ENCODE assay signal across 29 cellular contexts in genomic region chr21:36987845-36988244, GRCh38. TPM values are rescaled to one million over a fixed set of nuclear protein-coding genes. Genes with fewer than 3 reads are reported as not detected.
DNase-seq lines count a peak whose midpoint lies in the region; ATAC-seq, FAIRE-seq and TF ChIP-seq lines count a peak whose summit lies in the region.
"Had no signal": no experiment of that assay in that cellular context is flagged by ENCODE, and none has a peak within 500 bp of the region (broad histone marks: within the 10 kb centered on the region; RNA-seq: fewer than 3 reads in every experiment).

No MANE protein-coding gene starts in this region.

- ATAC-seq in A549 (no peak), GM21717 (IDR thresholded peaks at IDR 0.05; ENCODE audit: unreplicated experiment) (no peak)
- ATAC-seq: activated T-cell treated with anti-CD3 and anti-CD28 coated beads, Interleukin-2, amount 50 U/mL, for 4 hours; GM23338; lower lobe of right lung; Panc1; stimulated activated naive B cell treated with anti-CD40 and anti-IgM and Interleukin-4, amounts not matched to agents 10 μg/mL and 1 μg/mL and 100 μg/mL, for 72 hours had no signal

- no peak overlapping the region for H3K18ac ChIP-seq in mesenchymal stem cell (ENCODE audit: low read depth in 1 of 2, low read length in 2 of 2)

- no peaks in the 10 kb centered on the region for H3K79me2 ChIP-seq in PC-9 (ENCODE audit: low read depth)

- no peak overlapping the region for H4K8ac ChIP-seq in mesenchymal stem cell (ENCODE audit: low read length)

- H3K4ac ChIP-seq in mesenchymal stem cell (ENCODE audit: low read depth in 1 of 2, low read length in 2 of 2) = no peak overlapping the region

- no peak overlapping the region for H2AK5ac ChIP-seq in mesenchymal stem cell (ENCODE audit: low read length, severe bottlenecking)

- no peak for TF ChIP-seq RAD21 in A549 (conservative IDR thresholded peaks at IDR 0.05 in 1 of 2, IDR thresholded peaks at IDR 0.05 in 1 of 2)

- no TSS peak for BruUV-seq in PC-9 (replicated peaks; lab: Mats Ljungman, UMichigan)

- no peak overlapping the region for H2AFZ ChIP-seq in PC-9
- H2AFZ ChIP-seq in mesenchymal stem cell (ENCODE audit: low read depth, low read length) = no peak overlapping the region
- H2AFZ ChIP-seq: GM23338 had no signal

- intact Hi-C loops in PC-9 (cut with micrococcal nuclease; ENCODE audit: unreplicated experiment) = loop anchor here (2.0 kb wide), 1 partner anchor 21 kb away; the partner anchor contains the start of gene HLCS

- H4K20me1 ChIP-seq in PC-9 (ENCODE audit: insufficient read depth) = no peaks in the 10 kb centered on the region

- H2BK12ac ChIP-seq in mesenchymal stem cell (ENCODE audit: low read length in 2 of 2) = no peak overlapping the region

- H3K9me2 ChIP-seq in PC-9 (ENCODE audit: insufficient read depth) = no peaks in the 10 kb centered on the region

- no peak for FAIRE-seq in A549 (lab: Jason Lieb, UNC)
- FAIRE-seq: bronchial epithelial cell, endometrium, keratinocyte had no signal

- no peak overlapping the region for H2BK15ac ChIP-seq in mesenchymal stem cell (ENCODE audit: low read depth, poor library complexity, severe bottlenecking)

- H3F3A ChIP-seq in PC-9 (ENCODE audit: insufficient read depth, low read depth) = peaks cover 6% of the 10 kb centered on the region; the same call in 1 of the 2 replicates

- TF ChIP-seq CTCF in A549 (IDR thresholded peaks at IDR 0.05) = no peak
- TF ChIP-seq CTCF in PC-9 (conservative IDR thresholded peaks at IDR 0.05) = no peak

- H3K36me3 ChIP-seq in PC-9 (ENCODE audit: low read depth) (no peaks in the 10 kb centered on the region), mesenchymal stem cell (ENCODE audit: control insufficient read depth in 1 of 2, insufficient read depth in 2 of 2, low read depth in 1 of 2, low read length in 2 of 2) (no peaks in the 10 kb centered on the region)
- H3K36me3 ChIP-seq: lower lobe of right lung, thyroid gland, WERI-Rb-1 had no signal

- H3K27ac ChIP-seq in A549 = 0 out of 6 replicates have a peak overlapping the region, but pooled peaks have one; percentile 24 to 34
- H3K27ac ChIP-seq in PC-9 = 0 out of 2 replicates have a peak overlapping the region, but pooled peaks have one; percentile 32
- no peak overlapping the region for H3K27ac ChIP-seq in mesenchymal stem cell (ENCODE audit: low read length, poor library complexity, severe bottlenecking)
- H3K27ac ChIP-seq: 22Rv1, coronary artery, lower lobe of right lung, thyroid gland, WERI-Rb-1 had no signal

- no peak overlapping the region for H3K14ac ChIP-seq in mesenchymal stem cell (ENCODE audit: low read length in 2 of 2)

- peak overlapping the region; percentile 5 for H3K9ac ChIP-seq in mesenchymal stem cell (ENCODE audit: low read length)

- H3K4me1 ChIP-seq in A549 = peaks cover 15% of the 10 kb centered on the region
- peaks cover 14% of the 10 kb centered on the region; the same call in 1 of the 2 replicates for H3K4me1 ChIP-seq in PC-9 (replicated peaks; ENCODE audit: insufficient read depth)
- H3K4me1 ChIP-seq in mesenchymal stem cell (ENCODE audit: control insufficient read depth, insufficient read depth, low read depth, low read length) = peaks cover 5% of the 10 kb centered on the region
- H3K4me1 ChIP-seq: lower lobe of right lung had no signal

- CTCF ChIA-PET in A549 (lab: Yijun Ruan, JAX) = interaction anchor here (1.3 to 1.8 kb wide), 2 partner anchors 9 to 11 kb away, joined by 3 to 19 read pairs; no protein-coding TSS in a partner anchor
- CTCF ChIA-PET in PC-9 (lab: Charles Lee) = no interaction called here

- no peak for TF ChIP-seq EP300 in A549 (IDR thresholded peaks at IDR 0.05)

- H3K27me3 ChIP-seq in PC-9 (ENCODE audit: insufficient read depth, low read depth) (no peaks in the 10 kb centered on the region), mesenchymal stem cell (ENCODE audit: control insufficient read depth in 1 of 2, insufficient read depth in 1 of 2, low read length in 2 of 2) (no peaks in the 10 kb centered on the region)
- H3K27me3 ChIP-seq: thyroid gland had no signal

- peak; percentile 24 for DNase-seq in DMS53 (lab: John Stamatoyannopoulos, UW)
- DNase-seq in DMS53 treated with DMSO at 0.1 percent for 48 hours (lab: John Stamatoyannopoulos, UW; ENCODE audit: unreplicated experiment) = no peak
- DNase-seq in A549 (ENCODE audit: low read depth in 1 of 2, low spot score in 1 of 2) = no peak
- no peak for DNase-seq in PC-9
- DNase-seq in mesenchymal stem cell = no peak
- no peak for DNase-seq in AG08395 (ENCODE audit: low spot score)
- no peak for DNase-seq in HK-2 (ENCODE audit: unreplicated experiment)
- DNase-seq: activated CD4-positive, alpha-beta T cell treated with anti-CD3 and anti-CD28 coated beads, Interleukin-2, amount 50 U/mL, for 48 hours; activated T-cell treated with anti-CD3 and anti-CD28 coated beads, Interleukin-2, amount 50 U/mL, for 4 hours; EL; lower lobe of right lung; NCI-H1417 treated with DMSO at 0.1 percent for 48 hours; nucleus accumbens; SIG-M5; stimulated activated CD4-positive, alpha-beta T cell treated with anti-CD3 and anti-CD28 coated beads, Interleukin-2, amount 100 ng/mL, for 24 hours; stimulated activated naive B cell treated with anti-CD40 and anti-IgM and Interleukin-4, amounts not matched to agents 10 μg/mL and 1 μg/mL and 100 μg/mL, for 72 hours; thyroid gland; WERI-Rb-1 had no signal

- H2BK120ac ChIP-seq in mesenchymal stem cell (ENCODE audit: low read depth, low read length) = no peak overlapping the region

- POLR2A ChIA-PET in A549 (lab: Yijun Ruan, JAX) = no interaction called here
- POLR2A ChIA-PET in PC-9 (lab: Charles Lee; ENCODE audit: unreplicated experiment) = no interaction called here

- no peak for TF ChIP-seq POLR2A in A549 (IDR thresholded peaks at IDR 0.05; ENCODE audit: low read length)

- H3K4me2 ChIP-seq in A549 = peak overlapping the region; percentile 56
- H3K4me2 ChIP-seq in PC-9 = peak overlapping the region; percentile 36
- H3K4me2 ChIP-seq in mesenchymal stem cell (ENCODE audit: low read length, poor library complexity, severe bottlenecking) = no peak overlapping the region
- H3K4me2 ChIP-seq: GM23338 had no signal

- H4K91ac ChIP-seq in mesenchymal stem cell (ENCODE audit: low read length) = no peak overlapping the region

- H3K9me3 ChIP-seq in A549 (no peaks in the 10 kb centered on the region), PC-9 (ENCODE audit: insufficient read depth, low read depth) (no peaks in the 10 kb centered on the region), mesenchymal stem cell (ENCODE audit: control insufficient read depth, low read length) (no peaks in the 10 kb centered on the region)
- H3K9me3 ChIP-seq: lower lobe of right lung, thyroid gland had no signal

- H3K23ac ChIP-seq in mesenchymal stem cell (ENCODE audit: low read length in 2 of 2) = no peak overlapping the region

- H2BK5ac ChIP-seq in mesenchymal stem cell (ENCODE audit: low read depth, low read length, poor library complexity, severe bottlenecking) = no peak overlapping the region

- no peaks in the 10 kb centered on the region for H3K79me1 ChIP-seq in mesenchymal stem cell (replicated peaks; ENCODE audit: low read length, poor library complexity, severe bottlenecking)

- H3K4me3 ChIP-seq in A549 (no peak overlapping the region), PC-9 (no peak overlapping the region), mesenchymal stem cell (ENCODE audit: insufficient read depth in 1 of 2, low read depth in 1 of 2, low read length in 2 of 2) (no peak overlapping the region)
- H3K4me3 ChIP-seq: coronary artery, GM23338, lower lobe of right lung, skin epidermis, thyroid gland had no signal

TF ChIP-seq in A549, 52 proteins besides CTCF, POLR2A, EP300 and RAD21:
- no peak for TF ChIP-seq RARB (CRISPR knock-in tag; IDR thresholded peaks at IDR 0.05)
- TF ChIP-seq KDM5A (IDR thresholded peaks at IDR 0.05) = no peak
- no peak for TF ChIP-seq ZFP36 (IDR thresholded peaks at IDR 0.05; ENCODE audit: borderline replicate concordance, partially characterized antibody)
- no peak for TF ChIP-seq CHD4 (IDR thresholded peaks at IDR 0.05; ENCODE audit: borderline replicate concordance)
- no peak for TF ChIP-seq HOXB13 (CRISPR knock-in tag; IDR thresholded peaks at IDR 0.05; ENCODE audit: low read depth)
- TF ChIP-seq BCL3 (IDR thresholded peaks at IDR 0.05) = no peak
- no peak for TF ChIP-seq FOXS1 (CRISPR knock-in tag; IDR thresholded peaks at IDR 0.05)
- no peak for TF ChIP-seq JUN (IDR thresholded peaks at IDR 0.05)
- no peak for TF ChIP-seq CBX8 (IDR thresholded peaks at IDR 0.05)
- no peak for TF ChIP-seq ZNF302 (CRISPR knock-in tag; IDR thresholded peaks at IDR 0.05)
- no peak for TF ChIP-seq JUNB (IDR thresholded peaks at IDR 0.05)

RNA-seq across cellular contexts. Expression of gene RIPPLY3, which starts 18.7 kb away (rescaled TPM):
- polyA plus RNA-seq in A549 (2011; rRNA removed) (1.3 and 1.5 TPM in 2 replicates), A549 (2017; fragmentation: RNase III; extraction: RNeasy Plus Mini Kit Qiagen cat#74134 plus additional on column Dnase treatment) (0.46 to 0.65 TPM (median 0.63 TPM) in 3 replicates)
- 0.86 and 1.3 TPM in 2 replicates for polyA plus RNA-seq in A549 (2012; cell fraction: cytosol; rRNA removed)
- 0.66 and 1.1 TPM in 2 replicates for polyA plus RNA-seq in A549 (2012; cell fraction: nucleus; rRNA removed)
- polyA minus RNA-seq in A549 (2011; rRNA and poly(A)+ RNA removed) = 0.29 and 0.58 TPM in 2 replicates
- total RNA-seq in PC-9 (2021) = 0.17 TPM in 1 of 2 replicates, not detected in the other
- polyA plus RNA-seq in mesenchymal stem cell (2013, experiment 1 of 2) = 0.03 TPM
- 0.05 TPM for polyA plus RNA-seq in mesenchymal stem cell (2013, experiment 2 of 2)
- total RNA-seq: activated T-cell treated with anti-CD3 and anti-CD28 coated beads, Interleukin-2, amount 50 U/mL, for 4 hours; T-helper 1 cell treated with Interleukin-12 subunit alpha and Interleukin-12 subunit beta and Interleukin-4 antibody, amounts not matched to agents 30 ng/mL and 1 ng/mL, for 36 hours; thyroid gland had no signal
- polyA plus RNA-seq: IgD-negative memory B cell had no signal

RNA-seq across cellular contexts. Expression of gene HLCS, which starts 21.4 kb away (rescaled TPM):
- polyA plus RNA-seq in A549 (2011; rRNA removed) (23.1 and 24.3 TPM in 2 replicates), A549 (2017; fragmentation: RNase III; extraction: RNeasy Plus Mini Kit Qiagen cat#74134 plus additional on column Dnase treatment) (7.6 to 9.0 TPM (median 8.4 TPM) in 3 replicates)
- polyA plus RNA-seq in A549 (2012; cell fraction: cytosol; rRNA removed) = 4.3 and 4.8 TPM in 2 replicates
- 4.8 and 6.9 TPM in 2 replicates for polyA plus RNA-seq in A549 (2012; cell fraction: nucleus; rRNA removed)
- 24.9 and 27.6 TPM in 2 replicates for polyA minus RNA-seq in A549 (2011; rRNA and poly(A)+ RNA removed)
- 21.6 and 22.1 TPM in 2 replicates for total RNA-seq in PC-9 (2021)
- 12.3 TPM for polyA plus RNA-seq in mesenchymal stem cell (2013, experiment 1 of 2)
- 12.5 TPM for polyA plus RNA-seq in mesenchymal stem cell (2013, experiment 2 of 2)
